ENCODE assay signal across 8 cellular contexts in the genomic region with DNA sequence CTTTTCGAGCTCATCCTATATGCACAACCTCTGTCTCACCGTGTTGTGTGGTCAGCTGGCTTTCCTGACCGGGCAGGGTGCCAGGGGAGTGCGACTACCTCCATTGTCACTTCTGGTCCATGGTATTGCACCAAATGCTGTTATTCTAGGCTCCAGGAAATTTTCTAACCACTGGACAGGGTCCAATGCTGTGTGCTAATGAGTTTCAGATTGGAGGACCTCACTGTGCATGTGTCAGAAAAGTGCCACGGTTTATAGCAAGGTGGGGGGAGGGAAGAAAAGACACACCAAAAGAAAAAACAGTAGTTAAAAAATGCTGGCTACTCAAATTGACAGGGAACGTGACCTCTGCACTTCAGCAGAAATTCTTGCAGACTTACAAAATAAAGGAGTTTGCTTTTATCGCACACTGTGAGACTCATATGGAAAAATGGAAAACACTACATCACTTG.
DNase-seq lines count a peak whose midpoint lies in the region; ATAC-seq and TF ChIP-seq lines count a peak whose summit lies in the region.

No MANE protein-coding gene starts in this region.

- H3K4me3 ChIP-seq in right atrium auricular region (no peak overlapping the region), adrenal gland (no peak overlapping the region), liver (ENCODE audit: low read depth in 1 of 3, low read length in 3 of 3) (no peak overlapping the region), aorta (ENCODE audit: low read length in 2 of 2) (no peak overlapping the region), Caco-2 (ENCODE audit: low read depth, low read length) (no peak overlapping the region)

- 52 to 69% (median 60%) methylated on average over 7 of the region's 7 CpGs for WGBS in adrenal gland, 4 donors
- WGBS in liver, result 35% methylated on average over 7 of the region's 7 CpGs
- WGBS in aorta, 2 donors, result 7 to 9% methylated on average over 7 of the region's 7 CpGs

- H3K9me3 ChIP-seq in right atrium auricular region, result no peaks in the 10 kb centered on the region
- H3K9me3 ChIP-seq in adrenal gland (replicated peaks in 1 of 3), result no peaks in the 10 kb centered on the region
- H3K9me3 ChIP-seq in liver (ENCODE audit: control insufficient read depth in 4 of 4, low read length in 3 of 4), result no peaks in the 10 kb centered on the region
- H3K9me3 ChIP-seq in aorta (ENCODE audit: control insufficient read depth, low read length), result no peaks in the 10 kb centered on the region
- H3K9me3 ChIP-seq in Caco-2, result no peaks in the 10 kb centered on the region

- BruUV-seq in Caco-2 (replicated peaks; lab: Mats Ljungman, UMichigan), result no TSS peak

- intact Hi-C loops in Right ventricle myocardium inferior (cut with DNase I) (loop anchor here (5.0 kb wide), 1 partner anchor 36 kb away; no protein-coding TSS in a partner anchor), adrenal gland (cut with DNase I) (no loop called here), aorta (cut with DNase I) (loop anchor here (2.0 to 10.0 kb wide), 5 partner anchors 36 to 481 kb away; partner anchors contain the start of gene FOXP1 (in 2 of the 2)), Caco-2 (cut with micrococcal nuclease; ENCODE audit: unreplicated experiment) (no loop called here)

- H3K27ac ChIP-seq in right atrium auricular region (peak overlapping the region in 1 of 2 donors; percentile 6), adrenal gland (no peak overlapping the region), liver (ENCODE audit: low read depth in 1 of 2, low read length in 2 of 2) (peak overlapping the region in 1 of 2 donors; percentile 45), aorta (ENCODE audit: low read depth in 1 of 2, low read length in 2 of 2) (peak overlapping the region in 1 of 2 donors; percentile 91)

- peaks cover 43% of the 10 kb centered on the region for H3K36me3 Mint-ChIP-seq in Caco-2 (ENCODE audit: insufficient read depth, unreplicated experiment)

- no peaks in the 10 kb centered on the region for H3K27me3 Mint-ChIP-seq in Caco-2 (ENCODE audit: insufficient read depth, unreplicated experiment)

- DNase-seq in Right ventricle myocardium inferior (ENCODE audit: missing footprints), result peak; percentile 87
- DNase-seq in right atrium auricular region (ENCODE audit: low spot score), result no peak
- DNase-seq in adrenal gland, result peak in 5 of 7 donors; percentile 23 to 61 (median 33)
- peak; percentile 68 to 85 for DNase-seq in aorta
- DNase-seq in NCI-H1436 (lab: John Stamatoyannopoulos, UW), result no peak
- DNase-seq in kidney glomerular epithelial cell (lab: John Stamatoyannopoulos, UW), result no peak
- DNase-seq in Caco-2, result no peak

- no peaks in the 10 kb centered on the region for H3K9me3 Mint-ChIP-seq in Caco-2 (ENCODE audit: unreplicated experiment)

- peaks cover 18% of the 10 kb centered on the region for H3K4me1 Mint-ChIP-seq in Caco-2 (ENCODE audit: low read depth, unreplicated experiment)

- H3K4me1 ChIP-seq in right atrium auricular region, result peaks cover 0 to 63% of the 10 kb centered on the region in 2 donors
- peaks cover 0 to 15% of the 10 kb centered on the region in 2 donors for H3K4me1 ChIP-seq in adrenal gland (replicated peaks in 1 of 2)
- peaks cover 6 to 20% (median 14%) of the 10 kb centered on the region in 4 donors for H3K4me1 ChIP-seq in liver (ENCODE audit: control insufficient read depth in 4 of 4, insufficient read depth in 4 of 4, low read length in 3 of 4)
- peaks cover 17 to 26% of the 10 kb centered on the region in 2 donors for H3K4me1 ChIP-seq in aorta (ENCODE audit: control insufficient read depth in 1 of 2, insufficient read depth in 2 of 2, low read length in 2 of 2)
- peaks cover 32% of the 10 kb centered on the region for H3K4me1 ChIP-seq in Caco-2

- no peak overlapping the region for H3K4me3 Mint-ChIP-seq in Caco-2 (ENCODE audit: unreplicated experiment)

- TF ChIP-seq POLR2A in adrenal gland (IDR thresholded peaks at IDR 0.05), result no peak

- H3K36me3 ChIP-seq in right atrium auricular region, result no peaks in the 10 kb centered on the region
- H3K36me3 ChIP-seq in adrenal gland (replicated peaks in 1 of 2), result no peaks in the 10 kb centered on the region
- peaks cover 0 to 5% (median 0%) of the 10 kb centered on the region in 4 donors for H3K36me3 ChIP-seq in liver (ENCODE audit: control insufficient read depth in 4 of 4, insufficient read depth in 3 of 4, low read depth in 1 of 4, low read length in 3 of 4)
- no peaks in the 10 kb centered on the region for H3K36me3 ChIP-seq in aorta (ENCODE audit: control insufficient read depth in 1 of 2, insufficient read depth in 2 of 2, low read length in 1 of 2)
- peaks cover 2% of the 10 kb centered on the region; the same call in 1 of the 2 replicates for H3K36me3 ChIP-seq in Caco-2 (ENCODE audit: control insufficient read depth, insufficient read depth, low read length)

- no peak for TF ChIP-seq CTCF in right atrium auricular region (IDR thresholded peaks at IDR 0.05)
- TF ChIP-seq CTCF in adrenal gland (IDR thresholded peaks at IDR 0.05), result no peak
- no peak for TF ChIP-seq CTCF in liver (IDR thresholded peaks at IDR 0.05; ENCODE audit: low read depth, low read length, missing input control)
- no peak for TF ChIP-seq CTCF in Caco-2 (IDR thresholded peaks at IDR 0.05; ENCODE audit: insufficient read depth in 1 of 2, low read depth in 1 of 2, low read length in 1 of 2, severe bottlenecking in 1 of 2, unreplicated experiment in 1 of 2)

- no peak overlapping the region for H3K27ac Mint-ChIP-seq in Caco-2 (ENCODE audit: unreplicated experiment)

- peak; percentile 56 for ATAC-seq in Right ventricle myocardium inferior
- ATAC-seq in aorta (ENCODE audit: low FRiP score), result no peak

- H3K27me3 ChIP-seq in right atrium auricular region (no peaks in the 10 kb centered on the region), adrenal gland (no peaks in the 10 kb centered on the region), liver (ENCODE audit: control insufficient read depth in 4 of 4, insufficient read depth in 4 of 4, low read length in 3 of 4) (no peaks in the 10 kb centered on the region), aorta (ENCODE audit: control insufficient read depth in 1 of 2, insufficient read depth in 2 of 2, low read length in 1 of 2) (no peaks in the 10 kb centered on the region), Caco-2 (replicated peaks; ENCODE audit: control insufficient read depth, insufficient read depth, low read length) (no peaks in the 10 kb centered on the region)

- CTCF ChIA-PET in Caco-2 (lab: Charles Lee), result no interaction called here

- H3K9ac ChIP-seq in liver (ENCODE audit: low read depth in 1 of 2, low read length in 2 of 2), result no peak overlapping the region

- peak; percentile 14 to 45 for TF ChIP-seq RAD21 in liver (IDR thresholded peaks at IDR 0.05)

- POLR2A ChIA-PET in Caco-2 (lab: Charles Lee), result no interaction called here

TF ChIP-seq in liver, 16 proteins besides CTCF, POLR2A, EP300 and RAD21:
- TF ChIP-seq SP1 (IDR thresholded peaks at IDR 0.05) (no peak), ATF3 (IDR thresholded peaks at IDR 0.05) (no peak), HNF4A (conservative IDR thresholded peaks at IDR 0.05) (peak in 1 of 2 donors; percentile 38), YY1 (IDR thresholded peaks at IDR 0.05) (peak; percentile 59), NR2F2 (IDR thresholded peaks at IDR 0.05) (peak; percentile 42), RXRA (IDR thresholded peaks at IDR 0.05) (peak; percentile 18 to 45)
- TF ChIP-seq, protein P1, sequence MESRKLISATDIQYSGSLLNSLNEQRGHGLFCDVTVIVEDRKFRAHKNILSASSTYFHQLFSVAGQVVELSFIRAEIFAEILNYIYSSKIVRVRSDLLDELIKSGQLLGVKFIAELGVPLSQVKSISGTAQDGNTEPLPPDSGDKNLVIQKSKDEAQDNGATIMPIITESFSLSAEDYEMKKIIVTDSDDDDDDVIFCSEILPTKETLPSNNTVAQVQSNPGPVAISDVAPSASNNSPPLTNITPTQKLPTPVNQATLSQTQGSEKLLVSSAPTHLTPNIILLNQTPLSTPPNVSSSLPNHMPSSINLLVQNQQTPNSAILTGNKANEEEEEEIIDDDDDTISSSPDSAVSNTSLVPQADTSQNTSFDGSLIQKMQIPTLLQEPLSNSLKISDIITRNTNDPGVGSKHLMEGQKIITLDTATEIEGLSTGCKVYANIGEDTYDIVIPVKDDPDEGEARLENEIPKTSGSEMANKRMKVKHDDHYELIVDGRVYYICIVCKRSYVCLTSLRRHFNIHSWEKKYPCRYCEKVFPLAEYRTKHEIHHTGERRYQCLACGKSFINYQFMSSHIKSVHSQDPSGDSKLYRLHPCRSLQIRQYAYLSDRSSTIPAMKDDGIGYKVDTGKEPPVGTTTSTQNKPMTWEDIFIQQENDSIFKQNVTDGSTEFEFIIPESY (IDR thresholded peaks at IDR 0.05), result no peak

Comparison
In these comparisons a context has a peak if more than half of its experiments do, and no peak if none do; other contexts are left out.
1. DNase-seq: peak in Right ventricle myocardium inferior (single experiment), adrenal gland (5 of 7) and aorta (2 of 2); none in right atrium auricular region (single experiment), NCI-H1436 (single experiment), kidney glomerular epithelial cell (single experiment) and Caco-2 (0 of 2).
2. intact Hi-C loops: an anchor here in Right ventricle myocardium inferior (5.0 kb wide) and aorta (2.0 to 10.0 kb wide); none called in adrenal gland and Caco-2.